Comparison of ENCODE assay signal across 1 cellular context in the genomic region with DNA sequence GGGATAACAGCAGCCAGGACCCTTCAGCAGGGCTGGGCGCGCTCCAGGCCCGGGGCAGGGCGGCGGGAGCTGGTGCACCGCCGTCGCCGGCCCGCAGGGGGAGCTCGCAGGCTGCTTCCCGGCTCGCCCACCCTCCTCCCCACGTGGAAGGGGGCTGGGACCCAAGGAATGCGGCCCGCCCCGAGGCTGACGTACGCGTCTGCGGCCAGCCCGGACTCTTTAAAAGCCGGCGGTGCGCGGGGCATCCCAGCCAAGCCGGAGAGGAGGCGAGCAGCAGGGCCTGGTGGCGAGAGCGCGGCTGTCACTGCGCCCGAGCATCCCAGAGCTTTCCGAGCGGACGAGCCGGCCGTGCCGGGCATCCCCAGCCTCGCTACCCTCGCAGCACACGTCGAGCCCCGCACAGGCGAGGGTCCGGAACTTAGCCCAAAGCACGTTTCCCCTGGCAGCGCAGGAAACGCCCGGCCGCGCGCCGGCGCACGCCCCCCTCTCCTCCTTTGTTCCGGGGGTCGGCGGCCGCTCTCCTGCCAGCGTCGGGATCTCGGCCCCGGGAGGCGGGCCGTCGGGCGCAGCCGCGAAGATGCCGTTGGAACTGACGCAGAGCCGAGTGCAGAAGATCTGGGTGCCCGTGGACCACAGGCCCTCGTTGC.
TF ChIP-seq lines count a peak whose summit lies in the region.

A gene (plus strand): TSS at position 249 of the 647 bp plus-strand sequence. CDS start 329 bp downstream, at position 578.

TF ChIP-seq in HepG2, 621 proteins besides CTCF, POLR2A, EP300 and RAD21 (continued from another document and continues in another):
- TF ChIP-seq ZBTB20 (CRISPR knock-in tag; IDR thresholded peaks at IDR 0.05; ENCODE audit: borderline replicate concordance, low read depth) (0 out of 2 replicates have a peak, but pooled peaks have one; percentile 13), SP4 (CRISPR knock-in tag; IDR thresholded peaks at IDR 0.05) (peak; percentile 62; the same call in 1 of the 2 replicates), REXO4 (CRISPR knock-in tag; IDR thresholded peaks at IDR 0.05; ENCODE audit: borderline replicate concordance) (peak; percentile 66; the same call in 1 of the 2 replicates), ZBTB7A (CRISPR knock-in tag; IDR thresholded peaks at IDR 0.05) (0 out of 2 replicates have a peak, but pooled peaks have one; percentile 5), GATAD2A (CRISPR knock-in tag; IDR thresholded peaks at IDR 0.05) (no peak), DR1 (CRISPR knock-in tag; IDR thresholded peaks at IDR 0.05) (peak; percentile 96), ZSCAN30 (CRISPR knock-in tag; IDR thresholded peaks at IDR 0.05) (no peak), SOX13 (IDR thresholded peaks at IDR 0.05) (no peak), SOX13 (CRISPR knock-in tag; conservative IDR thresholded peaks at IDR 0.05 in 1 of 2, IDR thresholded peaks at IDR 0.05 in 1 of 2) (peak in 1 of 2 experiments; percentile 45; a peak in 1 of 4 replicates), CENPT (CRISPR knock-in tag; IDR thresholded peaks at IDR 0.05; ENCODE audit: low read depth) (peak; percentile 77; the same call in 1 of the 2 replicates), ZKSCAN1 (IDR thresholded peaks at IDR 0.05; ENCODE audit: low read length) (peak; percentile 55), KAT7 (CRISPR knock-in tag; IDR thresholded peaks at IDR 0.05; ENCODE audit: borderline replicate concordance) (peak; percentile 77; the same call in 1 of the 2 replicates), ZNF605 (CRISPR knock-in tag; IDR thresholded peaks at IDR 0.05) (peak; percentile 53; the same call in 1 of the 2 replicates), HNF4A (CRISPR knock-in tag; IDR thresholded peaks at IDR 0.05) (0 out of 2 replicates have a peak, but pooled peaks have one; percentile 6), CCDC6 (CRISPR knock-in tag; IDR thresholded peaks at IDR 0.05) (peak; percentile 71; the same call in 1 of the 2 replicates), NRL (CRISPR knock-in tag; IDR thresholded peaks at IDR 0.05; ENCODE audit: borderline replicate concordance) (peak; percentile 86), RARA (CRISPR knock-in tag; IDR thresholded peaks at IDR 0.05) (peak; percentile 51), MTF2 (CRISPR knock-in tag; IDR thresholded peaks at IDR 0.05; ENCODE audit: borderline replicate concordance) (no peak; the same call in 1 of the 2 replicates), SOX6 (IDR thresholded peaks at IDR 0.05) (no peak), SOX6 (CRISPR knock-in tag; IDR thresholded peaks at IDR 0.05) (no peak), ZNF891 (CRISPR knock-in tag; IDR thresholded peaks at IDR 0.05) (peak; percentile 86), ZNF709 (CRISPR knock-in tag; IDR thresholded peaks at IDR 0.05) (peak; percentile 89)
- TF ChIP-seq, protein P1, sequence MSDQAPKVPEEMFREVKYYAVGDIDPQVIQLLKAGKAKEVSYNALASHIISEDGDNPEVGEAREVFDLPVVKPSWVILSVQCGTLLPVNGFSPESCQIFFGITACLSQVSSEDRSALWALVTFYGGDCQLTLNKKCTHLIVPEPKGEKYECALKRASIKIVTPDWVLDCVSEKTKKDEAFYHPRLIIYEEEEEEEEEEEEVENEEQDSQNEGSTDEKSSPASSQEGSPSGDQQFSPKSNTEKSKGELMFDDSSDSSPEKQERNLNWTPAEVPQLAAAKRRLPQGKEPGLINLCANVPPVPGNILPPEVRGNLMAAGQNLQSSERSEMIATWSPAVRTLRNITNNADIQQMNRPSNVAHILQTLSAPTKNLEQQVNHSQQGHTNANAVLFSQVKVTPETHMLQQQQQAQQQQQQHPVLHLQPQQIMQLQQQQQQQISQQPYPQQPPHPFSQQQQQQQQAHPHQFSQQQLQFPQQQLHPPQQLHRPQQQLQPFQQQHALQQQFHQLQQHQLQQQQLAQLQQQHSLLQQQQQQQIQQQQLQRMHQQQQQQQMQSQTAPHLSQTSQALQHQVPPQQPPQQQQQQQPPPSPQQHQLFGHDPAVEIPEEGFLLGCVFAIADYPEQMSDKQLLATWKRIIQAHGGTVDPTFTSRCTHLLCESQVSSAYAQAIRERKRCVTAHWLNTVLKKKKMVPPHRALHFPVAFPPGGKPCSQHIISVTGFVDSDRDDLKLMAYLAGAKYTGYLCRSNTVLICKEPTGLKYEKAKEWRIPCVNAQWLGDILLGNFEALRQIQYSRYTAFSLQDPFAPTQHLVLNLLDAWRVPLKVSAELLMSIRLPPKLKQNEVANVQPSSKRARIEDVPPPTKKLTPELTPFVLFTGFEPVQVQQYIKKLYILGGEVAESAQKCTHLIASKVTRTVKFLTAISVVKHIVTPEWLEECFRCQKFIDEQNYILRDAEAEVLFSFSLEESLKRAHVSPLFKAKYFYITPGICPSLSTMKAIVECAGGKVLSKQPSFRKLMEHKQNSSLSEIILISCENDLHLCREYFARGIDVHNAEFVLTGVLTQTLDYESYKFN (CRISPR knock-in tag; conservative IDR thresholded peaks at IDR 0.05), result peak; percentile 35
- TF ChIP-seq, protein P2, sequence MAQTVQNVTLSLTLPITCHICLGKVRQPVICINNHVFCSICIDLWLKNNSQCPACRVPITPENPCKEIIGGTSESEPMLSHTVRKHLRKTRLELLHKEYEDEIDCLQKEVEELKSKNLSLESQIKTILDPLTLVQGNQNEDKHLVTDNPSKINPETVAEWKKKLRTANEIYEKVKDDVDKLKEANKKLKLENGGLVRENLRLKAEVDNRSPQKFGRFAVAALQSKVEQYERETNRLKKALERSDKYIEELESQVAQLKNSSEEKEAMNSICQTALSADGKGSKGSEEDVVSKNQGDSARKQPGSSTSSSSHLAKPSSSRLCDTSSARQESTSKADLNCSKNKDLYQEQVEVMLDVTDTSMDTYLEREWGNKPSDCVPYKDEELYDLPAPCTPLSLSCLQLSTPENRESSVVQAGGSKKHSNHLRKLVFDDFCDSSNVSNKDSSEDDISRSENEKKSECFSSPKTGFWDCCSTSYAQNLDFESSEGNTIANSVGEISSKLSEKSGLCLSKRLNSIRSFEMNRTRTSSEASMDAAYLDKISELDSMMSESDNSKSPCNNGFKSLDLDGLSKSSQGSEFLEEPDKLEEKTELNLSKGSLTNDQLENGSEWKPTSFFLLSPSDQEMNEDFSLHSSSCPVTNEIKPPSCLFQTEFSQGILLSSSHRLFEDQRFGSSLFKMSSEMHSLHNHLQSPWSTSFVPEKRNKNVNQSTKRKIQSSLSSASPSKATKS (CRISPR knock-in tag; IDR thresholded peaks at IDR 0.05), result no peak
- TF ChIP-seq, protein P3, sequence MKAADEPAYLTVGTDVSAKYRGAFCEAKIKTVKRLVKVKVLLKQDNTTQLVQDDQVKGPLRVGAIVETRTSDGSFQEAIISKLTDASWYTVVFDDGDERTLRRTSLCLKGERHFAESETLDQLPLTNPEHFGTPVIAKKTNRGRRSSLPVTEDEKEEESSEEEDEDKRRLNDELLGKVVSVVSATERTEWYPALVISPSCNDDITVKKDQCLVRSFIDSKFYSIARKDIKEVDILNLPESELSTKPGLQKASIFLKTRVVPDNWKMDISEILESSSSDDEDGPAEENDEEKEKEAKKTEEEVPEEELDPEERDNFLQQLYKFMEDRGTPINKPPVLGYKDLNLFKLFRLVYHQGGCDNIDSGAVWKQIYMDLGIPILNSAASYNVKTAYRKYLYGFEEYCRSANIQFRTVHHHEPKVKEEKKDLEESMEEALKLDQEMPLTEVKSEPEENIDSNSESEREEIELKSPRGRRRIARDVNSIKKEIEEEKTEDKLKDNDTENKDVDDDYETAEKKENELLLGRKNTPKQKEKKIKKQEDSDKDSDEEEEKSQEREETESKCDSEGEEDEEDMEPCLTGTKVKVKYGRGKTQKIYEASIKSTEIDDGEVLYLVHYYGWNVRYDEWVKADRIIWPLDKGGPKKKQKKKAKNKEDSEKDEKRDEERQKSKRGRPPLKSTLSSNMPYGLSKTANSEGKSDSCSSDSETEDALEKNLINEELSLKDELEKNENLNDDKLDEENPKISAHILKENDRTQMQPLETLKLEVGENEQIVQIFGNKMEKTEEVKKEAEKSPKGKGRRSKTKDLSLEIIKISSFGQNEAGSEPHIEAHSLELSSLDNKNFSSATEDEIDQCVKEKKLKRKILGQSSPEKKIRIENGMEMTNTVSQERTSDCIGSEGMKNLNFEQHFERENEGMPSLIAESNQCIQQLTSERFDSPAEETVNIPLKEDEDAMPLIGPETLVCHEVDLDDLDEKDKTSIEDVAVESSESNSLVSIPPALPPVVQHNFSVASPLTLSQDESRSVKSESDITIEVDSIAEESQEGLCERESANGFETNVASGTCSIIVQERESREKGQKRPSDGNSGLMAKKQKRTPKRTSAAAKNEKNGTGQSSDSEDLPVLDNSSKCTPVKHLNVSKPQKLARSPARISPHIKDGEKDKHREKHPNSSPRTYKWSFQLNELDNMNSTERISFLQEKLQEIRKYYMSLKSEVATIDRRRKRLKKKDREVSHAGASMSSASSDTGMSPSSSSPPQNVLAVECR (CRISPR knock-in tag; IDR thresholded peaks at IDR 0.05; ENCODE audit: borderline replicate concordance), result peak; percentile 87
- TF ChIP-seq, protein P4, sequence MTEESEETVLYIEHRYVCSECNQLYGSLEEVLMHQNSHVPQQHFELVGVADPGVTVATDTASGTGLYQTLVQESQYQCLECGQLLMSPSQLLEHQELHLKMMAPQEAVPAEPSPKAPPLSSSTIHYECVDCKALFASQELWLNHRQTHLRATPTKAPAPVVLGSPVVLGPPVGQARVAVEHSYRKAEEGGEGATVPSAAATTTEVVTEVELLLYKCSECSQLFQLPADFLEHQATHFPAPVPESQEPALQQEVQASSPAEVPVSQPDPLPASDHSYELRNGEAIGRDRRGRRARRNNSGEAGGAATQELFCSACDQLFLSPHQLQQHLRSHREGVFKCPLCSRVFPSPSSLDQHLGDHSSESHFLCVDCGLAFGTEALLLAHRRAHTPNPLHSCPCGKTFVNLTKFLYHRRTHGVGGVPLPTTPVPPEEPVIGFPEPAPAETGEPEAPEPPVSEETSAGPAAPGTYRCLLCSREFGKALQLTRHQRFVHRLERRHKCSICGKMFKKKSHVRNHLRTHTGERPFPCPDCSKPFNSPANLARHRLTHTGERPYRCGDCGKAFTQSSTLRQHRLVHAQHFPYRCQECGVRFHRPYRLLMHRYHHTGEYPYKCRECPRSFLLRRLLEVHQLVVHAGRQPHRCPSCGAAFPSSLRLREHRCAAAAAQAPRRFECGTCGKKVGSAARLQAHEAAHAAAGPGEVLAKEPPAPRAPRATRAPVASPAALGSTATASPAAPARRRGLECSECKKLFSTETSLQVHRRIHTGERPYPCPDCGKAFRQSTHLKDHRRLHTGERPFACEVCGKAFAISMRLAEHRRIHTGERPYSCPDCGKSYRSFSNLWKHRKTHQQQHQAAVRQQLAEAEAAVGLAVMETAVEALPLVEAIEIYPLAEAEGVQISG (CRISPR knock-in tag; IDR thresholded peaks at IDR 0.05), result peak; percentile 78
- TF ChIP-seq, protein P5, sequence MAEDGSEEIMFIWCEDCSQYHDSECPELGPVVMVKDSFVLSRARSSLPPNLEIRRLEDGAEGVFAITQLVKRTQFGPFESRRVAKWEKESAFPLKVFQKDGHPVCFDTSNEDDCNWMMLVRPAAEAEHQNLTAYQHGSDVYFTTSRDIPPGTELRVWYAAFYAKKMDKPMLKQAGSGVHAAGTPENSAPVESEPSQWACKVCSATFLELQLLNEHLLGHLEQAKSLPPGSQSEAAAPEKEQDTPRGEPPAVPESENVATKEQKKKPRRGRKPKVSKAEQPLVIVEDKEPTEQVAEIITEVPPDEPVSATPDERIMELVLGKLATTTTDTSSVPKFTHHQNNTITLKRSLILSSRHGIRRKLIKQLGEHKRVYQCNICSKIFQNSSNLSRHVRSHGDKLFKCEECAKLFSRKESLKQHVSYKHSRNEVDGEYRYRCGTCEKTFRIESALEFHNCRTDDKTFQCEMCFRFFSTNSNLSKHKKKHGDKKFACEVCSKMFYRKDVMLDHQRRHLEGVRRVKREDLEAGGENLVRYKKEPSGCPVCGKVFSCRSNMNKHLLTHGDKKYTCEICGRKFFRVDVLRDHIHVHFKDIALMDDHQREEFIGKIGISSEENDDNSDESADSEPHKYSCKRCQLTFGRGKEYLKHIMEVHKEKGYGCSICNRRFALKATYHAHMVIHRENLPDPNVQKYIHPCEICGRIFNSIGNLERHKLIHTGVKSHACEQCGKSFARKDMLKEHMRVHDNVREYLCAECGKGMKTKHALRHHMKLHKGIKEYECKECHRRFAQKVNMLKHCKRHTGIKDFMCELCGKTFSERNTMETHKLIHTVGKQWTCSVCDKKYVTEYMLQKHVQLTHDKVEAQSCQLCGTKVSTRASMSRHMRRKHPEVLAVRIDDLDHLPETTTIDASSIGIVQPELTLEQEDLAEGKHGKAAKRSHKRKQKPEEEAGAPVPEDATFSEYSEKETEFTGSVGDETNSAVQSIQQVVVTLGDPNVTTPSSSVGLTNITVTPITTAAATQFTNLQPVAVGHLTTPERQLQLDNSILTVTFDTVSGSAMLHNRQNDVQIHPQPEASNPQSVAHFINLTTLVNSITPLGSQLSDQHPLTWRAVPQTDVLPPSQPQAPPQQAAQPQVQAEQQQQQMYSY (CRISPR knock-in tag; IDR thresholded peaks at IDR 0.05), result no peak
- TF ChIP-seq, protein P6, sequence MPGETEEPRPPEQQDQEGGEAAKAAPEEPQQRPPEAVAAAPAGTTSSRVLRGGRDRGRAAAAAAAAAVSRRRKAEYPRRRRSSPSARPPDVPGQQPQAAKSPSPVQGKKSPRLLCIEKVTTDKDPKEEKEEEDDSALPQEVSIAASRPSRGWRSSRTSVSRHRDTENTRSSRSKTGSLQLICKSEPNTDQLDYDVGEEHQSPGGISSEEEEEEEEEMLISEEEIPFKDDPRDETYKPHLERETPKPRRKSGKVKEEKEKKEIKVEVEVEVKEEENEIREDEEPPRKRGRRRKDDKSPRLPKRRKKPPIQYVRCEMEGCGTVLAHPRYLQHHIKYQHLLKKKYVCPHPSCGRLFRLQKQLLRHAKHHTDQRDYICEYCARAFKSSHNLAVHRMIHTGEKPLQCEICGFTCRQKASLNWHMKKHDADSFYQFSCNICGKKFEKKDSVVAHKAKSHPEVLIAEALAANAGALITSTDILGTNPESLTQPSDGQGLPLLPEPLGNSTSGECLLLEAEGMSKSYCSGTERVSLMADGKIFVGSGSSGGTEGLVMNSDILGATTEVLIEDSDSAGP (CRISPR knock-in tag; IDR thresholded peaks at IDR 0.05; ENCODE audit: borderline replicate concordance), result peak; percentile 81; the same call in 1 of the 2 replicates
- TF ChIP-seq, protein P7, sequence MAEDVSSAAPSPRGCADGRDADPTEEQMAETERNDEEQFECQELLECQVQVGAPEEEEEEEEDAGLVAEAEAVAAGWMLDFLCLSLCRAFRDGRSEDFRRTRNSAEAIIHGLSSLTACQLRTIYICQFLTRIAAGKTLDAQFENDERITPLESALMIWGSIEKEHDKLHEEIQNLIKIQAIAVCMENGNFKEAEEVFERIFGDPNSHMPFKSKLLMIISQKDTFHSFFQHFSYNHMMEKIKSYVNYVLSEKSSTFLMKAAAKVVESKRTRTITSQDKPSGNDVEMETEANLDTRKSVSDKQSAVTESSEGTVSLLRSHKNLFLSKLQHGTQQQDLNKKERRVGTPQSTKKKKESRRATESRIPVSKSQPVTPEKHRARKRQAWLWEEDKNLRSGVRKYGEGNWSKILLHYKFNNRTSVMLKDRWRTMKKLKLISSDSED (CRISPR knock-in tag; IDR thresholded peaks at IDR 0.05), result peak; percentile 89
- TF ChIP-seq, protein P8, sequence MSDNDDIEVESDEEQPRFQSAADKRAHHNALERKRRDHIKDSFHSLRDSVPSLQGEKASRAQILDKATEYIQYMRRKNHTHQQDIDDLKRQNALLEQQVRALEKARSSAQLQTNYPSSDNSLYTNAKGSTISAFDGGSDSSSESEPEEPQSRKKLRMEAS (IDR thresholded peaks at IDR 0.05), result peak; percentile 96
